ENCODE assay signal across 13 cellular contexts in genomic region chr17:76612977-76613851, GRCh38. TPM values are rescaled to one million over a fixed set of nuclear protein-coding genes. Genes with fewer than 3 reads are reported as not detected.
DNase-seq lines count a peak whose midpoint lies in the region; TF ChIP-seq lines count a peak whose summit lies in the region.
"Had no signal": no experiment of that assay in that cellular context is flagged by ENCODE, and none has a peak within 500 bp of the region (broad histone marks: within the 10 kb centered on the region; RNA-seq: fewer than 3 reads in every experiment).

No MANE protein-coding gene starts in this region.

- no peaks in the 10 kb centered on the region for H3K27me3 ChIP-seq in HUES6 (ENCODE audit: control insufficient read depth, insufficient read depth, low read length)
- no peaks in the 10 kb centered on the region for H3K27me3 ChIP-seq in hepatocyte
- peaks cover 0 to 6% (median 0%) of the 10 kb centered on the region in 3 experiments for H3K27me3 ChIP-seq in neuronal stem cell (ENCODE audit: control insufficient read depth in 3 of 3, insufficient read depth in 3 of 3, low read depth in 1 of 3, low read length in 3 of 3)
- H3K27me3 ChIP-seq: adrenal gland had no signal

- H3K79me1 ChIP-seq in neuronal stem cell (ENCODE audit: low read depth, low read length), result no peaks in the 10 kb centered on the region

- H3K4me2 ChIP-seq in hepatocyte, result no peak overlapping the region
- H3K4me2 ChIP-seq in neuronal stem cell (ENCODE audit: insufficient read depth, low read length, poor library complexity, severe bottlenecking), result no peak overlapping the region

- CTCF ChIA-PET in activated naive CD4-positive, alpha-beta T cell treated with anti-CD3 and anti-CD28 coated beads, Interleukin-2, amount 10 ng/mL, durations not matched to agents 7 days and 5 days (lab: Charles Lee), result interaction anchor here (1.2 kb wide), 2 partner anchors 11 to 111 kb away, joined by 3 to 7 read pairs; no protein-coding TSS in a partner anchor
- CTCF ChIA-PET in Calu3 (lab: Charles Lee), result interaction anchor here (1.3 to 2.3 kb wide), 3 partner anchors 11 to 68 kb away, joined by 3 to 7 read pairs (median 4); no protein-coding TSS in a partner anchor

- no peak overlapping the region for H2AK5ac ChIP-seq in neuronal stem cell (ENCODE audit: low read depth, low read length)

- H3K14ac ChIP-seq in neuronal stem cell (ENCODE audit: low read length), result no peak overlapping the region

- TF ChIP-seq CTCF in hepatocyte (IDR thresholded peaks at IDR 0.05; ENCODE audit: poor library complexity) (no peak), Calu3 (IDR thresholded peaks at IDR 0.05; ENCODE audit: unreplicated experiment) (no peak)

- H3K4ac ChIP-seq in neuronal stem cell (ENCODE audit: low read length), result no peak overlapping the region

- no peaks in the 10 kb centered on the region; the same call in 1 of the 2 replicates for H3K36me3 ChIP-seq in HUES6 (ENCODE audit: control insufficient read depth, insufficient read depth, low read length)
- no peaks in the 10 kb centered on the region for H3K36me3 ChIP-seq in hepatocyte (replicated peaks; ENCODE audit: insufficient read depth, low read depth)
- H3K36me3 ChIP-seq in neuronal stem cell (replicated peaks in 1 of 2; ENCODE audit: control insufficient read depth in 2 of 2, insufficient read depth in 2 of 2, low read length in 2 of 2), result peaks cover 0 to 2% of the 10 kb centered on the region in 2 donors
- H3K36me3 ChIP-seq: adrenal gland had no signal

- H2BK120ac ChIP-seq in neuronal stem cell (ENCODE audit: low read depth, low read length), result no peak overlapping the region

- H2AFZ ChIP-seq in hepatocyte (no peak overlapping the region), neuronal stem cell (ENCODE audit: low read length) (peak overlapping the region; percentile 57)

- H3K4me1 ChIP-seq in HUES6 (ENCODE audit: control insufficient read depth, insufficient read depth, low read length), result peaks cover 17% of the 10 kb centered on the region; the same call in 1 of the 2 replicates
- no peaks in the 10 kb centered on the region for H3K4me1 ChIP-seq in hepatocyte (ENCODE audit: insufficient read depth)
- peaks cover 7 to 8% of the 10 kb centered on the region in 2 donors for H3K4me1 ChIP-seq in neuronal stem cell (ENCODE audit: control insufficient read depth in 2 of 2, insufficient read depth in 1 of 2, low read depth in 1 of 2, low read length in 2 of 2)
- H3K4me1 ChIP-seq: adrenal gland had no signal

- no peaks in the 10 kb centered on the region for H3K79me2 ChIP-seq in hepatocyte

- no peak overlapping the region for H2BK12ac ChIP-seq in neuronal stem cell (ENCODE audit: low read length)

- DNase-seq in SHP77 treated with DMSO at 0.1 percent for 48 hours (lab: John Stamatoyannopoulos, UW), result peak; percentile 36
- DNase-seq in hepatocyte (ENCODE audit: low spot score), result peak; percentile 39
- no peak for DNase-seq in neuronal stem cell (ENCODE audit: low spot score)
- no peak for DNase-seq in LoVo (ENCODE audit: low spot score)
- no peak for DNase-seq in activated naive CD4-positive, alpha-beta T cell treated with anti-CD3 and anti-CD28 coated beads, Interleukin-2, amount 10 ng/mL, durations not matched to agents 7 days and 5 days
- DNase-seq in Calu3, result no peak
- DNase-seq: adrenal gland, DMS153, NCI-H1105 treated with DMSO at 0.1 percent for 48 hours, substantia nigra had no signal

- H3K9ac ChIP-seq in HUES6 (ENCODE audit: low read length) (peak overlapping the region; percentile 76), neuronal stem cell (ENCODE audit: low read depth, low read length, poor library complexity) (peak overlapping the region; percentile 18)

- peak overlapping the region; percentile 5; the same call in 1 of the 2 replicates for H3K4me3 ChIP-seq in HUES6 (ENCODE audit: low read depth, low read length)
- H3K4me3 ChIP-seq in hepatocyte, result no peak overlapping the region
- H3K4me3 ChIP-seq in neuronal stem cell (ENCODE audit: low read length in 2 of 2), result no peak overlapping the region
- H3K4me3 ChIP-seq: adrenal gland had no signal

- H2BK5ac ChIP-seq in neuronal stem cell (ENCODE audit: low read length), result no peak overlapping the region

- no peaks in the 10 kb centered on the region for H4K20me1 ChIP-seq in hepatocyte (ENCODE audit: insufficient read depth, poor library complexity, severe bottlenecking)

- H3K23ac ChIP-seq in neuronal stem cell (ENCODE audit: low read depth, low read length, poor library complexity), result no peak overlapping the region

- no peak overlapping the region for H4K91ac ChIP-seq in neuronal stem cell (ENCODE audit: low read depth, low read length, poor library complexity)

- no TSS peak for BruUV-seq in Calu3 (replicated peaks; lab: Mats Ljungman, UMichigan)

- peak overlapping the region; percentile 92; the same call in 1 of the 2 replicates for H3K27ac ChIP-seq in HUES6 (ENCODE audit: low read depth, low read length)
- peak overlapping the region; percentile 23 for H3K27ac ChIP-seq in hepatocyte
- no peak overlapping the region for H3K27ac ChIP-seq in neuronal stem cell (replicated peaks; ENCODE audit: low read length)
- H3K27ac ChIP-seq: adrenal gland had no signal

- intact Hi-C loops in Calu3 (cut with micrococcal nuclease; ENCODE audit: unreplicated experiment), result no loop called here

- H4K8ac ChIP-seq in neuronal stem cell (ENCODE audit: low read depth, low read length), result no peak overlapping the region

- H3K27ac Mint-ChIP-seq in activated naive CD4-positive, alpha-beta T cell treated with anti-CD3 and anti-CD28 coated beads, Interleukin-2, amount 10 ng/mL, durations not matched to agents 7 days and 5 days, result no peak overlapping the region
- H3K27ac Mint-ChIP-seq in Calu3 (ENCODE audit: unreplicated experiment), result no peak overlapping the region
- H3K27ac Mint-ChIP-seq: T-helper 2 cell treated with Interferon-gamma antibody and Interleukin-4, amounts not matched to agents 5 μg/mL and 100 μg/mL, for 36 hours had no signal

- WGBS in hepatocyte (ENCODE audit: low lambda C conversion rate, missing lambda C conversion rate), result 69% methylated on average over 17 of the region's 17 CpGs
- no CpG with 5 or more reads among the region's 17 CpGs for WGBS in neuronal stem cell (ENCODE audit: extremely low coverage in 2 of 2, insufficient read length in 2 of 2, insufficient replicate concordance in 1 of 2), 2 donors

- H3K9me3 ChIP-seq in HUES6 (ENCODE audit: control insufficient read depth, insufficient read depth, low read depth, low read length) (peaks cover 13% of the 10 kb centered on the region), hepatocyte (ENCODE audit: low read depth) (no peaks in the 10 kb centered on the region), neuronal stem cell (replicated peaks in 1 of 2; ENCODE audit: control insufficient read depth in 2 of 2, insufficient read depth in 1 of 2, low read depth in 1 of 2, low read length in 2 of 2) (peaks cover 8 to 9% of the 10 kb centered on the region in 2 donors)
- H3K9me3 ChIP-seq: adrenal gland had no signal

- peak overlapping the region; percentile 50 for H3K18ac ChIP-seq in neuronal stem cell (ENCODE audit: low read length)

- no peaks in the 10 kb centered on the region for H3K9me2 ChIP-seq in hepatocyte (replicated peaks; ENCODE audit: insufficient read depth)

- no peaks in the 10 kb centered on the region for H3K36me3 Mint-ChIP-seq in activated naive CD4-positive, alpha-beta T cell treated with anti-CD3 and anti-CD28 coated beads, Interleukin-2, amount 10 ng/mL, durations not matched to agents 7 days and 5 days
- no peaks in the 10 kb centered on the region for H3K36me3 Mint-ChIP-seq in Calu3 (ENCODE audit: insufficient read depth, unreplicated experiment)

- no peak overlapping the region for H2BK15ac ChIP-seq in neuronal stem cell (ENCODE audit: low read length)

- no peaks in the 10 kb centered on the region for H3K4me1 Mint-ChIP-seq in activated naive CD4-positive, alpha-beta T cell treated with anti-CD3 and anti-CD28 coated beads, Interleukin-2, amount 10 ng/mL, durations not matched to agents 7 days and 5 days
- H3K4me1 Mint-ChIP-seq in Calu3 (ENCODE audit: low read depth, unreplicated experiment), result no peaks in the 10 kb centered on the region

- H3K4me3 Mint-ChIP-seq in activated naive CD4-positive, alpha-beta T cell treated with anti-CD3 and anti-CD28 coated beads, Interleukin-2, amount 10 ng/mL, durations not matched to agents 7 days and 5 days, result no peak overlapping the region
- no peak overlapping the region for H3K4me3 Mint-ChIP-seq in Calu3 (ENCODE audit: low read depth, unreplicated experiment)
- H3K4me3 Mint-ChIP-seq: T-helper 2 cell treated with Interferon-gamma antibody and Interleukin-4, amounts not matched to agents 5 μg/mL and 100 μg/mL, for 36 hours had no signal

- H3K9me3 Mint-ChIP-seq in activated naive CD4-positive, alpha-beta T cell treated with anti-CD3 and anti-CD28 coated beads, Interleukin-2, amount 10 ng/mL, durations not matched to agents 7 days and 5 days, result peaks cover 3% of the 10 kb centered on the region
- H3K9me3 Mint-ChIP-seq in Calu3 (ENCODE audit: low read depth, unreplicated experiment), result no peaks in the 10 kb centered on the region
- H3K9me3 Mint-ChIP-seq: T-helper 2 cell treated with Interferon-gamma antibody and Interleukin-4, amounts not matched to agents 5 μg/mL and 100 μg/mL, for 36 hours had no signal

- peaks cover 29% of the 10 kb centered on the region for H3K27me3 Mint-ChIP-seq in activated naive CD4-positive, alpha-beta T cell treated with anti-CD3 and anti-CD28 coated beads, Interleukin-2, amount 10 ng/mL, durations not matched to agents 7 days and 5 days
- no peaks in the 10 kb centered on the region for H3K27me3 Mint-ChIP-seq in Calu3 (ENCODE audit: unreplicated experiment)

RNA-seq across cellular contexts. Expression of gene ST6GALNAC2, which starts 27.6 kb away (rescaled TPM):
- total RNA-seq in hepatocyte (1.4 and 2.3 TPM in 2 replicates), Calu3 (2022) (10.5 and 11.6 TPM in 2 replicates)
- 1.8 and 2.8 TPM in 2 replicates for polyA plus RNA-seq in hepatocyte
- polyA plus RNA-seq in neuronal stem cell (2013, experiment 1 of 2), result 0.35 TPM
- 0.50 TPM for polyA plus RNA-seq in neuronal stem cell (2013, experiment 2 of 2)

RNA-seq across cellular contexts. Expression of gene ST6GALNAC1, which starts 30.3 kb away (rescaled TPM):
- total RNA-seq in hepatocyte (17.7 and 29.6 TPM in 2 replicates), Calu3 (2022) (52.2 and 52.4 TPM in 2 replicates)
- 27.6 and 31.6 TPM in 2 replicates for polyA plus RNA-seq in hepatocyte
- polyA plus RNA-seq in neuronal stem cell (2013, experiment 1 of 2), result not detected
- polyA plus RNA-seq in neuronal stem cell (2013, experiment 2 of 2), result not detected
- total RNA-seq: glomerular endothelial cell had no signal

Comparison
In these comparisons a context has a peak if more than half of its experiments do, and no peak if none do; other contexts are left out.
1. DNase-seq: peak in SHP77 treated with DMSO at 0.1 percent for 48 hours (single experiment) and hepatocyte (single experiment); none in neuronal stem cell (single experiment), LoVo (single experiment), activated naive CD4-positive, alpha-beta T cell treated with anti-CD3 and anti-CD28 coated beads, Interleukin-2, amount 10 ng/mL, durations not matched to agents 7 days and 5 days (single experiment) and Calu3 (single experiment).